Comparison of ENCODE assay signal across 11 cellular contexts in genomic region chr1:21896652-21897532, GRCh38. TPM values are rescaled to one million over a fixed set of nuclear protein-coding genes. Genes with fewer than 3 reads are reported as not detected.
DNase-seq lines count a peak whose midpoint lies in the region; ATAC-seq lines count a peak whose summit lies in the region.
"Had no signal": no experiment of that assay in that cellular context is flagged by ENCODE, and none has a peak within 500 bp of the region (broad histone marks: within the 10 kb centered on the region; RNA-seq: fewer than 3 reads in every experiment).

No MANE protein-coding gene starts in this region.

- ATAC-seq in GM21526 (IDR thresholded peaks at IDR 0.05; ENCODE audit: low FRiP score, unreplicated experiment): no peak

- peak overlapping the region; percentile 76 for H3K27ac ChIP-seq in BLaER1
- H3K27ac ChIP-seq: VCaP had no signal

- H3K4me1 ChIP-seq in BLaER1: peaks cover 73% of the 10 kb centered on the region

- H3K4me2 ChIP-seq in BLaER1: peak overlapping the region; percentile 83

- peak overlapping the region; percentile 68 for H3K9ac ChIP-seq in BLaER1

- DNase-seq in astrocyte of the hippocampus (ENCODE audit: low read depth, low spot score) (peak; percentile 61), islet precursor cell (peak; percentile 86), posterior vena cava (ENCODE audit: low spot score) (peak; percentile 94), globus pallidus (ENCODE audit: low spot score) (no peak), mesenteric fat pad (ENCODE audit: low spot score) (no peak), NCI-H2081 (lab: John Stamatoyannopoulos, UW) (no peak)
- DNase-seq: glutamatergic neuron, NCI-H510A treated with DMSO at 0.1 percent for 48 hours had no signal

- peaks cover 31% of the 10 kb centered on the region for H3K36me3 ChIP-seq in BLaER1

- H3K9me3 ChIP-seq in BLaER1: no peaks in the 10 kb centered on the region

- intact Hi-C loops in posterior vena cava (cut with DNase I): loop anchor here in 1 of 2 donors (5.0 kb wide), 1 partner anchor 65 kb away; no protein-coding TSS in a partner anchor

- H3K27me3 ChIP-seq in BLaER1: no peaks in the 10 kb centered on the region

- H3K4me3 ChIP-seq in BLaER1: no peak overlapping the region

- H4K20me1 ChIP-seq in BLaER1: no peaks in the 10 kb centered on the region

RNA-seq across cellular contexts. Expression of gene HSPG2, which starts 40.2 kb away (rescaled TPM):
- total RNA-seq in posterior vena cava (100 to 1,000 TPM; 682 to 919 TPM), mesenteric fat pad (543 TPM)

Comparison
In these comparisons a context has a peak if more than half of its experiments do, and no peak if none do; other contexts are left out.
1. DNase-seq: peak in astrocyte of the hippocampus (single experiment), islet precursor cell (single experiment) and posterior vena cava (single experiment); none in globus pallidus (single experiment), mesenteric fat pad (single experiment) and NCI-H2081 (0 of 2).